ENCODE assay signal across 24 cellular contexts in genomic region chr11:12867531-12867930, GRCh38.
A peak's percentile ranks its signal among the peaks of the same experiment; 100 is the strongest.
DNase-seq lines count a peak whose midpoint lies in the region; ATAC-seq, FAIRE-seq and TF ChIP-seq lines count a peak whose summit lies in the region.
"Had no signal": no experiment of that assay in that cellular context is flagged by ENCODE, and none has a peak within 500 bp of the region (broad histone marks: within the 10 kb centered on the region; RNA-seq: fewer than 3 reads in every experiment).

No MANE protein-coding gene starts in this region.

- no peaks in the 10 kb centered on the region for H3K36me3 ChIP-seq in right lobe of liver
- H3K36me3 ChIP-seq in HepG2 (replicated peaks in 1 of 2; ENCODE audit: control insufficient read depth in 1 of 2, insufficient read depth in 2 of 2, low read length in 2 of 2), result peaks cover 3 to 30% of the 10 kb centered on the region in 2 experiments; a peak in 3 of 5 replicates
- H3K36me3 ChIP-seq in psoas muscle (ENCODE audit: insufficient read depth in 1 of 2, low read depth in 1 of 2), result peaks cover 0 to 3% of the 10 kb centered on the region in 2 donors

- peaks cover 39% of the 10 kb centered on the region for H3K4me1 Mint-ChIP-seq in endothelial cell (ENCODE audit: unreplicated experiment)
- H3K4me1 Mint-ChIP-seq in activated T-cell treated with anti-CD3 and anti-CD28 coated beads, Interleukin-2, amount 50 U/mL, for 72 hours (ENCODE audit: low read depth), result peaks cover 4% of the 10 kb centered on the region
- peaks cover 8% of the 10 kb centered on the region for H3K4me1 Mint-ChIP-seq in activated T-cell treated with anti-CD3 and anti-CD28 coated beads, Interleukin-2, amount 50 U/mL, for 4 hours (ENCODE audit: low read depth)

- no peaks in the 10 kb centered on the region for H4K20me1 ChIP-seq in HepG2 (ENCODE audit: insufficient read depth, low read length)

- no TSS peak for BruUV-seq in HepG2 (replicated peaks; lab: Mats Ljungman, UMichigan)

- H3K4me3 ChIP-seq in right lobe of liver (no peak overlapping the region), HepG2 (replicated peaks in 1 of 3; ENCODE audit: insufficient read depth in 1 of 3, low read depth in 2 of 3, low read length in 3 of 3) (no peak overlapping the region), psoas muscle (no peak overlapping the region)
- H3K4me3 ChIP-seq: PC-9 had no signal

- H3K27me3 Mint-ChIP-seq in endothelial cell (ENCODE audit: unreplicated experiment), result peaks cover 17% of the 10 kb centered on the region
- H3K27me3 Mint-ChIP-seq in activated T-cell treated with anti-CD3 and anti-CD28 coated beads, Interleukin-2, amount 50 U/mL, for 72 hours (ENCODE audit: low read depth), result peaks cover 40% of the 10 kb centered on the region
- peaks cover 34% of the 10 kb centered on the region for H3K27me3 Mint-ChIP-seq in activated T-cell treated with anti-CD3 and anti-CD28 coated beads, Interleukin-2, amount 50 U/mL, for 4 hours (ENCODE audit: low read depth)

- H3K9me3 ChIP-seq in right lobe of liver (no peaks in the 10 kb centered on the region), HepG2 (ENCODE audit: low read length) (no peaks in the 10 kb centered on the region), psoas muscle (no peaks in the 10 kb centered on the region)

- POLR2A ChIA-PET in HepG2 (lab: Yijun Ruan, JAX), result no interaction called here

- no peaks in the 10 kb centered on the region for H3K9me3 Mint-ChIP-seq in endothelial cell (ENCODE audit: unreplicated experiment)
- H3K9me3 Mint-ChIP-seq in activated T-cell treated with anti-CD3 and anti-CD28 coated beads, Interleukin-2, amount 50 U/mL, for 72 hours, result no peaks in the 10 kb centered on the region
- no peaks in the 10 kb centered on the region for H3K9me3 Mint-ChIP-seq in activated T-cell treated with anti-CD3 and anti-CD28 coated beads, Interleukin-2, amount 50 U/mL, for 4 hours
- H3K9me3 Mint-ChIP-seq: CD8-positive, alpha-beta T cell had no signal

- TF ChIP-seq CTCF in right lobe of liver (IDR thresholded peaks at IDR 0.05) (no peak), HepG2 (CRISPR knock-in tag; IDR thresholded peaks at IDR 0.05) (no peak), endothelial cell (IDR thresholded peaks at IDR 0.05; ENCODE audit: unreplicated experiment) (no peak), psoas muscle (IDR thresholded peaks at IDR 0.05) (no peak)

- FAIRE-seq in HepG2 (lab: Jason Lieb, UNC), result no peak
- FAIRE-seq: GM12892 had no signal

- H3K36me3 Mint-ChIP-seq in endothelial cell (ENCODE audit: low read depth, unreplicated experiment), result peaks cover 3% of the 10 kb centered on the region
- H3K36me3 Mint-ChIP-seq in activated T-cell treated with anti-CD3 and anti-CD28 coated beads, Interleukin-2, amount 50 U/mL, for 72 hours (ENCODE audit: insufficient read depth in 2 of 2), result peaks cover 0 to 1% of the 10 kb centered on the region in 2 donors
- no peaks in the 10 kb centered on the region for H3K36me3 Mint-ChIP-seq in activated T-cell treated with anti-CD3 and anti-CD28 coated beads, Interleukin-2, amount 50 U/mL, for 4 hours (ENCODE audit: insufficient read depth)
- H3K36me3 Mint-ChIP-seq: CD8-positive, alpha-beta T cell had no signal

- CTCF ChIA-PET in HepG2 (lab: Yijun Ruan, JAX; ENCODE audit: low intra/inter-chr PET ratio, low total read pairs), result no interaction called here

- no peak overlapping the region for H2AFZ ChIP-seq in HepG2 (ENCODE audit: low read length)
- H2AFZ ChIP-seq: PC-9 had no signal

- TF ChIP-seq RAD21 in HepG2 (CRISPR knock-in tag; IDR thresholded peaks at IDR 0.05), result no peak

- TF ChIP-seq EP300 in HepG2 (IDR thresholded peaks at IDR 0.05; ENCODE audit: low read depth in 2 of 2, low read length in 2 of 2), result no peak
- TF ChIP-seq EP300 in HepG2 (CRISPR knock-in tag; IDR thresholded peaks at IDR 0.05; ENCODE audit: borderline replicate concordance), result no peak

- TF ChIP-seq POLR2A in right lobe of liver (IDR thresholded peaks at IDR 0.05) (no peak), HepG2 (IDR thresholded peaks at IDR 0.05; ENCODE audit: insufficient read depth in 1 of 2, low read depth in 2 of 2, low read length in 2 of 2) (no peak)

- in situ Hi-C loops in HepG2 (cut with HindIII; ENCODE audit: extremely low pct_ligation_motif_present, low pct_unique_long_range_greater_than_20kb), result no loop called here

- H3K27me3 ChIP-seq in right lobe of liver (no peaks in the 10 kb centered on the region), HepG2 (ENCODE audit: control insufficient read depth in 1 of 2, insufficient read depth in 2 of 2, low read length in 2 of 2) (no peaks in the 10 kb centered on the region), psoas muscle (ENCODE audit: insufficient read depth in 3 of 3, low read length in 2 of 3) (no peaks in the 10 kb centered on the region)

- H3K9ac ChIP-seq in HepG2 (ENCODE audit: insufficient read depth, low read depth, low read length), result no peak overlapping the region

- H3K27ac Mint-ChIP-seq in endothelial cell (ENCODE audit: unreplicated experiment), result peak overlapping the region; percentile 78
- no peak overlapping the region for H3K27ac Mint-ChIP-seq in activated T-cell treated with anti-CD3 and anti-CD28 coated beads, Interleukin-2, amount 50 U/mL, for 72 hours
- H3K27ac Mint-ChIP-seq: CD8-positive, alpha-beta T cell had no signal

- H3K27ac ChIP-seq in right lobe of liver (peak overlapping the region; percentile 3 to 75 (median 61)), HepG2 (ENCODE audit: extremely low read length, insufficient read depth, low read length) (no peak overlapping the region), psoas muscle (peak overlapping the region; percentile 49)
- H3K27ac ChIP-seq: PC-9 had no signal

- no peak for ATAC-seq in right lobe of liver
- ATAC-seq in HepG2, result no peak
- no peak for ATAC-seq in psoas muscle
- ATAC-seq in activated T-cell treated with anti-CD3 and anti-CD28 coated beads, Interleukin-2, amount 50 U/mL, for 72 hours (replicated peaks in 1 of 2), result no peak
- no peak for ATAC-seq in activated T-cell treated with anti-CD3 and anti-CD28 coated beads, Interleukin-2, amount 50 U/mL, for 4 hours
- ATAC-seq: CD8-positive, alpha-beta T cell had no signal

- WGBS in right lobe of liver (ENCODE audit: insufficient coverage, low coverage, low lambda C conversion rate, missing lambda C conversion rate), result 66% methylated on average over 2 of the region's 2 CpGs
- 100% methylated on average over 2 of the region's 2 CpGs for WGBS in HepG2 (ENCODE audit: low lambda C conversion rate)
- 88 to 95% (median 91%) methylated on average over 2 of the region's 2 CpGs for WGBS in psoas muscle, 3 donors

- H3K4me3 Mint-ChIP-seq in endothelial cell (ENCODE audit: unreplicated experiment), result no peak overlapping the region
- H3K4me3 Mint-ChIP-seq in activated T-cell treated with anti-CD3 and anti-CD28 coated beads, Interleukin-2, amount 50 U/mL, for 72 hours, result no peak overlapping the region
- H3K4me3 Mint-ChIP-seq in activated T-cell treated with anti-CD3 and anti-CD28 coated beads, Interleukin-2, amount 50 U/mL, for 4 hours, result no peak overlapping the region
- H3K4me3 Mint-ChIP-seq: CD8-positive, alpha-beta T cell had no signal

- intact Hi-C loops in right lobe of liver (cut with DNase I), result no loop called here
- intact Hi-C loops in HepG2 (cut with micrococcal nuclease; ENCODE audit: unreplicated experiment), result no loop called here
- intact Hi-C loops in psoas muscle (cut with DNase I), result no loop called here

- H3K4me1 ChIP-seq in right lobe of liver (peaks cover 0 to 24% (median 3%) of the 10 kb centered on the region in 4 donors), HepG2 (ENCODE audit: insufficient read depth, low read length) (peaks cover 9% of the 10 kb centered on the region; the same call in 1 of the 2 replicates), psoas muscle (peaks cover 21% of the 10 kb centered on the region)

- no peak overlapping the region for H3K4me2 ChIP-seq in HepG2 (ENCODE audit: low read depth, low read length)
- H3K4me2 ChIP-seq: PC-9 had no signal

- no peaks in the 10 kb centered on the region for H3K79me2 ChIP-seq in HepG2 (ENCODE audit: insufficient read depth, low read length)

- DNase-seq in right lobe of liver, result no peak
- no peak for DNase-seq in HepG2 (ENCODE audit: low spot score)
- no peak for DNase-seq in endothelial cell (ENCODE audit: low spot score)
- no peak for DNase-seq in psoas muscle
- DNase-seq in T-helper 2 cell, result no peak
- DNase-seq in stimulated activated naive CD4-positive, alpha-beta T cell (lab: John Stamatoyannopoulos, UW), result no peak
- no peak for DNase-seq in activated T-cell treated with anti-CD3 and anti-CD28 coated beads, Interleukin-2, amount 50 U/mL, for 72 hours
- no peak for DNase-seq in activated T-cell treated with anti-CD3 and anti-CD28 coated beads, Interleukin-2, amount 50 U/mL, for 4 hours
- DNase-seq: 8988T; AML-193; C1 segment of cervical spinal cord; CD8-positive, alpha-beta T cell; DMS153; GOT3; KG1; NCI-H1092; NCI-H1436; NCI-H187 treated with DMSO at 0.1 percent for 48 hours; NCI-H2107; NCI-H510A; PC-9; RPMI8226; SHP77 had no signal

TF ChIP-seq in HepG2, 621 proteins besides CTCF, POLR2A, EP300 and RAD21 (continues in another document):
- TF ChIP-seq ZNF713 (CRISPR knock-in tag; IDR thresholded peaks at IDR 0.05) (no peak), SYNCRIP (IDR thresholded peaks at IDR 0.05; ENCODE audit: insufficient read depth, low read depth, low read length) (no peak), ZNF256 (CRISPR knock-in tag; conservative IDR thresholded peaks at IDR 0.05) (no peak), CREM (IDR thresholded peaks at IDR 0.05) (no peak), CREM (CRISPR knock-in tag; IDR thresholded peaks at IDR 0.05) (no peak), HBP1 (CRISPR knock-in tag; IDR thresholded peaks at IDR 0.05; ENCODE audit: low read depth) (no peak), ZMYM4 (CRISPR knock-in tag; IDR thresholded peaks at IDR 0.05) (no peak), ATF1 (CRISPR knock-in tag; IDR thresholded peaks at IDR 0.05) (no peak), ZNF629 (CRISPR knock-in tag; conservative IDR thresholded peaks at IDR 0.05) (no peak), MEIS1 (CRISPR knock-in tag; IDR thresholded peaks at IDR 0.05; ENCODE audit: borderline replicate concordance) (no peak)
